Comparison of ENCODE assay signal across 18 cellular contexts in genomic region chr21:40548134-40548533, GRCh38.
DNase-seq lines count a peak whose midpoint lies in the region; TF ChIP-seq lines count a peak whose summit lies in the region.
"Had no signal": no experiment of that assay in that cellular context is flagged by ENCODE, and none has a peak within 500 bp of the region (broad histone marks: within the 10 kb centered on the region; RNA-seq: fewer than 3 reads in every experiment).

No MANE protein-coding gene starts in this region.

- H3K27me3 ChIP-seq in endodermal cell (ENCODE audit: control insufficient read depth, insufficient read depth, low read length, poor library complexity, severe bottlenecking), result no peaks in the 10 kb centered on the region
- H3K27me3 ChIP-seq: neutrophil, SJCRH30, suprapubic skin had no signal

- H3K27ac Mint-ChIP-seq in endodermal cell, result peak overlapping the region; percentile 30
- H3K27ac Mint-ChIP-seq: IgD-negative memory B cell had no signal

- H3K9me3 ChIP-seq in endodermal cell (ENCODE audit: control insufficient read depth, low read length), result peaks cover 84% of the 10 kb centered on the region
- H3K9me3 ChIP-seq: neutrophil, prostate gland, SJCRH30 had no signal

- no peaks in the 10 kb centered on the region for H3K4me1 ChIP-seq in endodermal cell (ENCODE audit: control insufficient read depth, insufficient read depth, low read length)
- H3K4me1 ChIP-seq: prostate gland, SJCRH30, suprapubic skin had no signal

- H3K27ac ChIP-seq in endodermal cell (ENCODE audit: low read depth, low read length), result no peak overlapping the region
- H3K27ac ChIP-seq: neutrophil, prostate gland, SJCRH30, suprapubic skin had no signal

- peaks cover 10% of the 10 kb centered on the region for H3K4me1 Mint-ChIP-seq in endodermal cell
- H3K4me1 Mint-ChIP-seq: IgD-negative memory B cell had no signal

- no peak overlapping the region for H3K4me3 Mint-ChIP-seq in endodermal cell
- H3K4me3 Mint-ChIP-seq: IgD-negative memory B cell had no signal

- peaks cover 78% of the 10 kb centered on the region for H3K36me3 Mint-ChIP-seq in endodermal cell (ENCODE audit: low read depth)
- H3K36me3 Mint-ChIP-seq: IgD-negative memory B cell had no signal

- H3K9me3 Mint-ChIP-seq in endodermal cell, result peaks cover 72% of the 10 kb centered on the region

- peaks cover 86% of the 10 kb centered on the region for H3K36me3 ChIP-seq in endodermal cell (ENCODE audit: control insufficient read depth, insufficient read depth, low read length)
- H3K36me3 ChIP-seq: neutrophil, prostate gland, SJCRH30, suprapubic skin had no signal

- 71 to 78% methylated on average over 9 to 10 of the region's 10 CpGs for WGBS in endodermal cell (ENCODE audit: insufficient coverage in 1 of 2, insufficient read length in 1 of 2), 2 experiments

- DNase-seq in DMS 273 treated with DMSO at 0.1 percent for 48 hours (lab: John Stamatoyannopoulos, UW), result peak; percentile 1
- DNase-seq in NCI-H1417 treated with DMSO at 0.1 percent for 48 hours (lab: John Stamatoyannopoulos, UW), result peak; percentile 42
- peak; percentile 82 for DNase-seq in NCI-H2171 (lab: John Stamatoyannopoulos, UW)
- peak; percentile 55 for DNase-seq in endodermal cell
- DNase-seq in activated naive CD4-positive, alpha-beta T cell (lab: John Stamatoyannopoulos, UW), result no peak
- DNase-seq in activated CD8-positive, alpha-beta memory T cell treated with anti-CD3 and anti-CD28 coated beads for 24 hours, result no peak
- no peak for DNase-seq in AG08396 (ENCODE audit: low spot score)
- DNase-seq: activated CD4-positive, alpha-beta T cell treated with anti-CD3 and anti-CD28 coated beads, Interleukin-2, amount 50 U/mL, for 4 hours; activated effector memory CD4-positive, alpha-beta T cell treated with Interleukin-2 at 50 U/mL for 16 hours; DMS153; GF-D8; mammary epithelial cell; NCI-H2029 treated with DMSO at 0.1 percent for 48 hours; SJCRH30 had no signal

- no peak for TF ChIP-seq CTCF in endodermal cell (conservative IDR thresholded peaks at IDR 0.05)

- no peak overlapping the region for H3K9ac ChIP-seq in endodermal cell (ENCODE audit: extremely low read depth, low read length, poor library complexity, severe bottlenecking)

- H3K27me3 Mint-ChIP-seq in endodermal cell (ENCODE audit: insufficient read depth), result no peaks in the 10 kb centered on the region
- H3K27me3 Mint-ChIP-seq: IgD-negative memory B cell had no signal

- H3K4me3 ChIP-seq in endodermal cell (ENCODE audit: low read length), result peak overlapping the region; percentile 36
- H3K4me3 ChIP-seq: prostate gland, SJCRH30, suprapubic skin had no signal

Comparison
In these comparisons a context has a peak if more than half of its experiments do, and no peak if none do; other contexts are left out.
1. DNase-seq: peak in DMS 273 treated with DMSO at 0.1 percent for 48 hours (single experiment), NCI-H1417 treated with DMSO at 0.1 percent for 48 hours (single experiment), NCI-H2171 (single experiment) and endodermal cell (single experiment); none in activated naive CD4-positive, alpha-beta T cell (0 of 4), activated CD8-positive, alpha-beta memory T cell treated with anti-CD3 and anti-CD28 coated beads for 24 hours (single experiment) and AG08396 (single experiment).